20 cellular contexts compared by ENCODE assay signal in the genomic region with DNA sequence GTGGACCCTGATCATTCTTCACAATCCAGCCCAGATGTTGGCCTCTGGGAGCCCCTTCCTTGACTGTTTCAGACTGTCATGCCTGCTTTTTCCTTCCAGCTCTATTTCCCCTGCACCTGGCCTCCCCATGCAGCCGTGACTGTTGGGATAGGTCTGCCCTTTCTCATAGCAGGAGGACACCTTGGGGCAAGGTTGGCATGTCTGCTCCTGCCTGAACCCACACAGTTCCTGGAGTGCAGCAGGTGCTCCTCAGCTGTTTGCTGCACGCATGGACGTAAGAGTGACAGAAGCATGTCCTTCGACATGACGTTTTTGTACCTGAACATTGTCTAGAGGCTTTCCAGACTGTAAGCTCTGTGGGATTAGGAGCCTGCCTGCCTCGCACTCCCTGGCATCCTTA. TPM values are rescaled to one million over a fixed set of nuclear protein-coding genes. Genes with fewer than 3 reads are reported as not detected.
DNase-seq lines count a peak whose midpoint lies in the region; ATAC-seq, FAIRE-seq and TF ChIP-seq lines count a peak whose summit lies in the region.
"Had no signal": no experiment of that assay in that cellular context is flagged by ENCODE, and none has a peak within 500 bp of the region (broad histone marks: within the 10 kb centered on the region; RNA-seq: fewer than 3 reads in every experiment).

No MANE protein-coding gene starts in this region.

- peaks cover 9% of the 10 kb centered on the region for H3K9me1 ChIP-seq in IMR-90 (ENCODE audit: insufficient read depth, low read length)

- H4K91ac ChIP-seq in IMR-90 (ENCODE audit: insufficient read depth, low read depth, low read length): 0 out of 2 replicates have a peak overlapping the region, but pooled peaks have one; percentile 56

- ATAC-seq in IMR-90 (ENCODE audit: low read depth) (no peak), HepG2 (no peak; the same call in 2 of the 3 replicates), GM18909 (IDR thresholded peaks at IDR 0.05; ENCODE audit: poor library complexity, unreplicated experiment) (no peak)
- ATAC-seq: stimulated activated memory B cell treated with anti-CD40 and anti-IgM and Interleukin-4, amounts not matched to agents 10 μg/mL and 1 μg/mL and 100 μg/mL, for 72 hours; T-cell had no signal

- H3K56ac ChIP-seq in IMR-90 (ENCODE audit: extremely low read depth, insufficient read depth, low read length): no peak overlapping the region

- no peak for FAIRE-seq in HepG2 (lab: Jason Lieb, UNC)

- H3K18ac ChIP-seq in IMR-90 (ENCODE audit: low read depth, low read length): no peak overlapping the region

- H2BK5ac ChIP-seq in IMR-90 (ENCODE audit: low read depth, low read length, poor library complexity, severe bottlenecking): no peak overlapping the region

- no peak overlapping the region; the same call in 1 of the 2 replicates for H3K27ac ChIP-seq in IMR-90 (ENCODE audit: insufficient read depth, low read length)
- peak overlapping the region; percentile 6 for H3K27ac ChIP-seq in HepG2 (ENCODE audit: extremely low read length, insufficient read depth, low read length)

- no peak overlapping the region; the same call in 1 of the 2 replicates for H3K14ac ChIP-seq in IMR-90 (replicated peaks; ENCODE audit: low read depth, low read length)

- H4K20me1 ChIP-seq in IMR-90 (ENCODE audit: insufficient read depth, low read length) (no peaks in the 10 kb centered on the region; the same call in 1 of the 2 replicates), HepG2 (ENCODE audit: insufficient read depth, low read length) (peaks cover 76% of the 10 kb centered on the region)

- H3K27me3 ChIP-seq in IMR-90 (ENCODE audit: control insufficient read depth, insufficient read depth, low read length): no peaks in the 10 kb centered on the region
- H3K27me3 ChIP-seq in adipocyte (replicated peaks; ENCODE audit: control insufficient read depth, insufficient read depth, low read length): no peaks in the 10 kb centered on the region
- no peaks in the 10 kb centered on the region for H3K27me3 ChIP-seq in HepG2 (ENCODE audit: control insufficient read depth in 1 of 2, insufficient read depth in 2 of 2, low read length in 2 of 2)

- H2BK20ac ChIP-seq in IMR-90 (ENCODE audit: low read depth, low read length): peak overlapping the region; percentile 73

- TF ChIP-seq CTCF in IMR-90 (conservative IDR thresholded peaks at IDR 0.05; ENCODE audit: low read depth, low read length): no peak
- TF ChIP-seq CTCF in HepG2 (CRISPR knock-in tag; IDR thresholded peaks at IDR 0.05): no peak

- intact Hi-C loops in IMR-90 (cut with micrococcal nuclease) (no loop called here), HepG2 (cut with micrococcal nuclease; ENCODE audit: unreplicated experiment) (no loop called here)

- TF ChIP-seq RAD21 in IMR-90 (IDR thresholded peaks at IDR 0.05; ENCODE audit: low read length): no peak
- TF ChIP-seq RAD21 in HepG2 (CRISPR knock-in tag; IDR thresholded peaks at IDR 0.05): no peak

- TF ChIP-seq POLR2A in IMR-90 (IDR thresholded peaks at IDR 0.05; ENCODE audit: low read depth, low read length) (no peak), HepG2 (IDR thresholded peaks at IDR 0.05; ENCODE audit: insufficient read depth in 1 of 2, low read depth in 2 of 2, low read length in 2 of 2) (no peak)

- H3K23ac ChIP-seq in IMR-90 (ENCODE audit: low read depth, low read length): no peak overlapping the region

- no peak overlapping the region for H2AFZ ChIP-seq in IMR-90 (replicated peaks; ENCODE audit: low read length, poor library complexity)
- H2AFZ ChIP-seq in HepG2 (ENCODE audit: low read length): no peak overlapping the region

- H4K8ac ChIP-seq in IMR-90 (ENCODE audit: low read depth in 2 of 2, low read length in 2 of 2): peak overlapping the region in 1 of 2 experiments; percentile 83; a peak in 1 of 4 replicates

- dilution Hi-C loops in IMR-90 (cut with HindIII; ENCODE audit: low sequenced_read_pairs, unreplicated experiment): no loop called here

- H4K5ac ChIP-seq in IMR-90 (ENCODE audit: low read depth, low read length): peak overlapping the region; percentile 45

- peak overlapping the region; percentile 89; the same call in 1 of the 2 replicates for H2BK120ac ChIP-seq in IMR-90 (ENCODE audit: low read depth, low read length)

- no peak overlapping the region for H2BK15ac ChIP-seq in IMR-90 (ENCODE audit: low read depth, low read length)

- BruUV-seq in IMR-90 (replicated peaks; lab: Mats Ljungman, UMichigan) (no TSS peak), HepG2 (replicated peaks; lab: Mats Ljungman, UMichigan) (no TSS peak)

- H3K4ac ChIP-seq in IMR-90 (ENCODE audit: low read depth, low read length): peak overlapping the region; percentile 83; the same call in 1 of the 2 replicates

- H2AK9ac ChIP-seq in IMR-90 (replicated peaks; ENCODE audit: low read depth, low read length, poor library complexity): no peak overlapping the region

- H3K4me2 ChIP-seq in IMR-90 (ENCODE audit: low read depth, low read length): no peak overlapping the region
- no peak overlapping the region for H3K4me2 ChIP-seq in HepG2 (ENCODE audit: low read depth, low read length)

- in situ Hi-C loops in IMR-90 (cut with MboI; ENCODE audit: low sequenced_read_pairs) (no loop called here), HepG2 (cut with HindIII; ENCODE audit: extremely low pct_ligation_motif_present, low pct_unique_long_range_greater_than_20kb) (no loop called here)

- H3K4me3 ChIP-seq in IMR-90 (ENCODE audit: insufficient read depth, low read depth, low read length) (no peak overlapping the region), adipocyte (ENCODE audit: low read length) (no peak overlapping the region), HepG2 (replicated peaks in 1 of 3; ENCODE audit: insufficient read depth in 1 of 3, low read depth in 2 of 3, low read length in 3 of 3) (no peak overlapping the region)

- 100% methylated on average over 5 of the region's 6 CpGs; no CpG with 5 or more reads in 1 of the 2 experiments for WGBS in IMR-90 (ENCODE audit: extremely low coverage in 2 of 2, insufficient read length in 1 of 2), 2 experiments
- 85% methylated on average over 5 of the region's 6 CpGs for WGBS in HepG2 (ENCODE audit: low lambda C conversion rate)

- peaks cover 11 to 54% of the 10 kb centered on the region in 2 experiments for H3K79me1 ChIP-seq in IMR-90 (ENCODE audit: low read depth in 1 of 2, low read length in 2 of 2)

- peak overlapping the region; percentile 47; the same call in 1 of the 2 replicates for H2AK5ac ChIP-seq in IMR-90 (ENCODE audit: low read depth, low read length)

- H3K9ac ChIP-seq in IMR-90 (ENCODE audit: low read depth, low read length): no peak overlapping the region
- H3K9ac ChIP-seq in adipocyte (ENCODE audit: low read length): peak overlapping the region; percentile 12
- no peak overlapping the region for H3K9ac ChIP-seq in HepG2 (ENCODE audit: insufficient read depth, low read depth, low read length)

- DNase-seq in COLO668 (lab: John Stamatoyannopoulos, UW; ENCODE audit: unreplicated experiment) (peak; percentile 18), IMR-90 (no peak), adipocyte (ENCODE audit: low read depth) (no peak), HepG2 (ENCODE audit: low spot score) (no peak), NCI-H82 treated with DMSO at 0.1 percent for 48 hours (lab: John Stamatoyannopoulos, UW; ENCODE audit: unreplicated experiment) (no peak), T-helper 1 cell (no peak), T-helper 2 cell (no peak)
- DNase-seq: activated CD4-positive, alpha-beta T cell treated with anti-CD3 and anti-CD28 coated beads, Interleukin-2, amount 50 U/mL, for 1 hour; activated CD8-positive, alpha-beta memory T cell treated with anti-CD3 and anti-CD28 coated beads, Interleukin-2, amount 50 U/mL, for 48 hours; activated effector memory CD4-positive, alpha-beta T cell treated with Interleukin-2 at 50 U/mL for 16 hours; CD8-positive, alpha-beta memory T cell; cerebellar nuclear complex; effector CD8-positive, alpha-beta T cell; EL; head of caudate nucleus; NCI-H1436; NCI-H446; T-cell had no signal

- peaks cover 5% of the 10 kb centered on the region for H3K4me1 ChIP-seq in IMR-90 (ENCODE audit: control insufficient read depth, insufficient read depth, low read length)
- H3K4me1 ChIP-seq in adipocyte (ENCODE audit: control insufficient read depth, insufficient read depth, low read length): peaks cover 49% of the 10 kb centered on the region
- peaks cover 51% of the 10 kb centered on the region for H3K4me1 ChIP-seq in HepG2 (ENCODE audit: insufficient read depth, low read length)

- POLR2A ChIA-PET in IMR-90 (lab: Charles Lee; ENCODE audit: unreplicated experiment) (interaction anchor here (0.6 kb wide), 1 partner anchor 184 kb away, joined by 14 read pairs; no protein-coding TSS in a partner anchor), HepG2 (lab: Yijun Ruan, JAX) (interaction anchor here (1.8 to 2.5 kb wide), 2 partner anchors 23 to 54 kb away, joined by 6 read pairs; no protein-coding TSS in a partner anchor)

- CTCF ChIA-PET in IMR-90 (lab: Yijun Ruan, JAX) (interaction anchor here (0.6 kb wide), 1 partner anchor 353 kb away, joined by 3 read pairs; no protein-coding TSS in a partner anchor), HepG2 (lab: Yijun Ruan, JAX; ENCODE audit: low intra/inter-chr PET ratio, low total read pairs) (no interaction called here)

- TF ChIP-seq EP300 in HepG2 (IDR thresholded peaks at IDR 0.05; ENCODE audit: low read depth in 2 of 2, low read length in 2 of 2) (no peak), HepG2 (CRISPR knock-in tag; IDR thresholded peaks at IDR 0.05; ENCODE audit: borderline replicate concordance) (no peak)

- H3K36me3 ChIP-seq in IMR-90 (ENCODE audit: control insufficient read depth, insufficient read depth, low read length) (peaks cover 3% of the 10 kb centered on the region; the same call in 1 of the 2 replicates), adipocyte (ENCODE audit: control insufficient read depth, insufficient read depth, low read length, severe bottlenecking) (peaks cover 24% of the 10 kb centered on the region), HepG2 (replicated peaks in 1 of 2; ENCODE audit: control insufficient read depth in 1 of 2, insufficient read depth in 2 of 2, low read length in 2 of 2) (peaks cover 11 to 37% of the 10 kb centered on the region in 2 experiments; a peak in 4 of 5 replicates)

- peaks cover 5% of the 10 kb centered on the region for H3K9me3 ChIP-seq in IMR-90 (ENCODE audit: control insufficient read depth, insufficient read depth, low read length)
- H3K9me3 ChIP-seq in adipocyte (ENCODE audit: control insufficient read depth, low read length): peaks cover 2% of the 10 kb centered on the region
- no peaks in the 10 kb centered on the region for H3K9me3 ChIP-seq in HepG2 (ENCODE audit: low read length)

- H3K79me2 ChIP-seq in HepG2 (ENCODE audit: insufficient read depth, low read length): peaks cover 94% of the 10 kb centered on the region

RNA-seq across cellular contexts. Expression of a gene that starts 24.0 kb away (rescaled TPM):
- total RNA-seq in IMR-90 (2012; rRNA removed) (25.3 and 25.5 TPM in 2 replicates), HepG2 (2016; rRNA removed; fragmentation: Illumina TruSeq; extraction: Trizol) (115 and 266 TPM in 2 replicates)
- polyA plus RNA-seq in IMR-90 (2012; rRNA removed) (42.2 and 60.4 TPM in 2 replicates), HepG2 (2011; rRNA removed) (145 and 208 TPM in 2 replicates)
- polyA plus RNA-seq in IMR-90 (2012; cell fraction: cytosol; rRNA removed): 31.0 and 59.1 TPM in 2 replicates
- polyA plus RNA-seq in IMR-90 (2012; cell fraction: nucleus; rRNA removed; ENCODE audit: low replicate concordance): 74.8 and 189 TPM in 2 replicates
- 43.6 and 47.9 TPM in 2 replicates for total RNA-seq in HepG2 (2016; cell fraction: cytosol; rRNA removed; fragmentation: Illumina TruSeq; extraction: Trizol; ENCODE audit: low read depth)
- total RNA-seq in HepG2 (2016; cell fraction: insoluble cytoplasmic fraction; rRNA removed; fragmentation: Illumina TruSeq; extraction: Trizol): 95.7 and 270 TPM in 2 replicates
- total RNA-seq in HepG2 (2016; cell fraction: membrane; rRNA removed; fragmentation: Illumina TruSeq; extraction: Trizol): 55.5 and 56.9 TPM in 2 replicates
- total RNA-seq in HepG2 (2016; cell fraction: nucleus; rRNA removed; fragmentation: Illumina TruSeq; extraction: Trizol): 260 and 301 TPM in 2 replicates
- polyA plus RNA-seq in HepG2 (2011; cell fraction: cytosol; rRNA removed): 143 and 190 TPM in 2 replicates
- polyA plus RNA-seq in HepG2 (2011; cell fraction: nucleus; rRNA removed): 1,024 and 1,039 TPM in 2 replicates
- polyA plus RNA-seq in HepG2 (2012): 325 and 360 TPM in 2 replicates
- polyA plus RNA-seq in HepG2 (2016; cell fraction: cytosol; fragmentation: Illumina TruSeq; extraction: Trizol; ENCODE audit: low read depth): 22.8 and 25.4 TPM in 2 replicates
- 63.7 and 80.6 TPM in 2 replicates for polyA plus RNA-seq in HepG2 (2016; cell fraction: insoluble cytoplasmic fraction; fragmentation: Illumina TruSeq; extraction: Trizol; ENCODE audit: low read depth)
- 25.4 and 30.4 TPM in 2 replicates for polyA plus RNA-seq in HepG2 (2016; cell fraction: membrane; fragmentation: Illumina TruSeq; extraction: Trizol; ENCODE audit: low read depth)
- polyA plus RNA-seq in HepG2 (2016; cell fraction: nucleus; fragmentation: Illumina TruSeq; extraction: Trizol; ENCODE audit: insufficient read depth, low read depth): 367 and 407 TPM in 2 replicates
- 85.0 and 445 TPM in 2 replicates for polyA minus RNA-seq in HepG2 (2011; rRNA and poly(A)+ RNA removed; ENCODE audit: low replicate concordance)
- 256 and 348 TPM in 2 replicates for polyA minus RNA-seq in HepG2 (2011; cell fraction: cytosol; rRNA and poly(A)+ RNA removed)
- polyA minus RNA-seq in HepG2 (2011; cell fraction: nucleus; rRNA and poly(A)+ RNA removed): 174 and 240 TPM in 2 replicates

RNA-seq across cellular contexts. Expression of a gene that starts 55.5 kb away (rescaled TPM):
- total RNA-seq in IMR-90 (2012; rRNA removed): 23.1 and 32.1 TPM in 2 replicates
- 33.8 and 39.3 TPM in 2 replicates for polyA plus RNA-seq in IMR-90 (2012; rRNA removed)
- polyA plus RNA-seq in IMR-90 (2012; cell fraction: cytosol; rRNA removed): 13.7 and 39.5 TPM in 2 replicates
- polyA plus RNA-seq in IMR-90 (2012; cell fraction: nucleus; rRNA removed; ENCODE audit: low replicate concordance): 76.5 and 138 TPM in 2 replicates
- total RNA-seq in HepG2 (2016; rRNA removed; fragmentation: Illumina TruSeq; extraction: Trizol): 22.9 and 40.3 TPM in 2 replicates
- 31.6 and 36.7 TPM in 2 replicates for total RNA-seq in HepG2 (2016; cell fraction: cytosol; rRNA removed; fragmentation: Illumina TruSeq; extraction: Trizol; ENCODE audit: low read depth)
- total RNA-seq in HepG2 (2016; cell fraction: insoluble cytoplasmic fraction; rRNA removed; fragmentation: Illumina TruSeq; extraction: Trizol): 26.0 and 40.4 TPM in 2 replicates
- total RNA-seq in HepG2 (2016; cell fraction: membrane; rRNA removed; fragmentation: Illumina TruSeq; extraction: Trizol): 34.6 and 34.8 TPM in 2 replicates
- 31.7 and 39.9 TPM in 2 replicates for total RNA-seq in HepG2 (2016; cell fraction: nucleus; rRNA removed; fragmentation: Illumina TruSeq; extraction: Trizol)
- 102 and 116 TPM in 2 replicates for polyA plus RNA-seq in HepG2 (2011; rRNA removed)
- polyA plus RNA-seq in HepG2 (2011; cell fraction: cytosol; rRNA removed): 81.9 and 91.9 TPM in 2 replicates
- 76.1 and 77.6 TPM in 2 replicates for polyA plus RNA-seq in HepG2 (2011; cell fraction: nucleus; rRNA removed)
- polyA plus RNA-seq in HepG2 (2012): 41.2 and 57.5 TPM in 2 replicates
- 78.5 and 88.6 TPM in 2 replicates for polyA plus RNA-seq in HepG2 (2016; cell fraction: cytosol; fragmentation: Illumina TruSeq; extraction: Trizol; ENCODE audit: low read depth)
- polyA plus RNA-seq in HepG2 (2016; cell fraction: insoluble cytoplasmic fraction; fragmentation: Illumina TruSeq; extraction: Trizol; ENCODE audit: low read depth): 64.8 and 69.3 TPM in 2 replicates
- polyA plus RNA-seq in HepG2 (2016; cell fraction: membrane; fragmentation: Illumina TruSeq; extraction: Trizol; ENCODE audit: low read depth): 81.3 and 84.7 TPM in 2 replicates
- 144 and 149 TPM in 2 replicates for polyA plus RNA-seq in HepG2 (2016; cell fraction: nucleus; fragmentation: Illumina TruSeq; extraction: Trizol; ENCODE audit: insufficient read depth, low read depth)
- 97.0 and 238 TPM in 2 replicates for polyA minus RNA-seq in HepG2 (2011; rRNA and poly(A)+ RNA removed; ENCODE audit: low replicate concordance)
- 32.4 and 39.8 TPM in 2 replicates for polyA minus RNA-seq in HepG2 (2011; cell fraction: cytosol; rRNA and poly(A)+ RNA removed)
- polyA minus RNA-seq in HepG2 (2011; cell fraction: nucleus; rRNA and poly(A)+ RNA removed): 15.5 and 22.4 TPM in 2 replicates
